In genomic region chr1:109548321-109549267, GRCh38 we compare ENCODE assay signal across 8 cellular contexts. TPM values are rescaled to one million over a fixed set of nuclear protein-coding genes. Genes with fewer than 3 reads are reported as not detected.
DNase-seq lines count a peak whose midpoint lies in the region; ATAC-seq, FAIRE-seq and TF ChIP-seq lines count a peak whose summit lies in the region.

Gene GNAI3 (plus strand): TSS chr1:109548615. CDS start chr1:109548721, 106 bp downstream.

- peaks cover 0 to 9% (median 0%) of the 10 kb centered on the region in 3 donors for H3K36me3 Mint-ChIP-seq in naive thymus-derived CD8-positive, alpha-beta T cell
- H3K36me3 Mint-ChIP-seq in stimulated activated naive B cell treated with anti-CD40 and anti-IgM and Interleukin-4, amounts not matched to agents 10 μg/mL and 1 μg/mL and 100 μg/mL, for 72 hours: peaks cover 3 to 4% of the 10 kb centered on the region in 2 donors

- CTCF ChIA-PET in RWPE1 (lab: Yijun Ruan, JAX): interaction anchor here (0.5 to 2.3 kb wide), 9 partner anchors 16 to 436 kb away, joined by 3 to 14 read pairs (median 4); partner anchors contain the start of gene AHCYL1

- TF ChIP-seq CTCF in RWPE1 (conservative IDR thresholded peaks at IDR 0.05; ENCODE audit: low read depth): no peak
- TF ChIP-seq CTCF in fibroblast of mammary gland (conservative IDR thresholded peaks at IDR 0.05; ENCODE audit: control insufficient read depth, insufficient read depth, low read depth, low read length): no peak

- H3K4me1 Mint-ChIP-seq in naive thymus-derived CD8-positive, alpha-beta T cell: peaks cover 20 to 66% (median 58%) of the 10 kb centered on the region in 4 donors
- peaks cover 18 to 41% of the 10 kb centered on the region in 2 donors for H3K4me1 Mint-ChIP-seq in stimulated activated naive B cell treated with anti-CD40 and anti-IgM and Interleukin-4, amounts not matched to agents 10 μg/mL and 1 μg/mL and 100 μg/mL, for 72 hours

- POLR2A ChIA-PET in RWPE1 (lab: Yijun Ruan, JAX; ENCODE audit: low non-redundant PET): interaction anchor here (0.6 to 1.1 kb wide), 6 partner anchors 10 to 289 kb away, joined by 3 to 4 read pairs (median 3); partner anchors contain the start of gene ATXN7L2
- POLR2A ChIA-PET in naive thymus-derived CD8-positive, alpha-beta T cell (lab: Charles Lee): interaction anchor here (0.6 to 2.8 kb wide), 39 partner anchors 10 to 790 kb away, joined by 3 to 48 read pairs (median 4); partner anchors contain the start of genes AHCYL1, AMIGO1, AMPD2 and ATXN7L2

- H3K27ac Mint-ChIP-seq in naive thymus-derived CD8-positive, alpha-beta T cell: peak within 1 kb of the TSS; percentile 95 to 100 (median 99)
- peak within 1 kb of the TSS; percentile 99 for H3K27ac Mint-ChIP-seq in stimulated activated naive B cell treated with anti-CD40 and anti-IgM and Interleukin-4, amounts not matched to agents 10 μg/mL and 1 μg/mL and 100 μg/mL, for 72 hours

- H3K27ac ChIP-seq in RWPE1: peak within 1 kb of the TSS; percentile 84

- FAIRE-seq in H54 (lab: Jason Lieb, UNC): peak; percentile 68

- peak; percentile 92; the same call in 1 of the 2 replicates for TF ChIP-seq POLR2A in H54 (IDR thresholded peaks at IDR 0.05; ENCODE audit: low read depth, low read length)

- DNase-seq in ELF-1 (ENCODE audit: low read depth, low spot score): peak; percentile 97
- DNase-seq in H54 (ENCODE audit: insufficient read length, low spot score): peak; percentile 83
- peak; percentile 95 for DNase-seq in LoVo (ENCODE audit: low spot score)
- peak; percentile 96 for DNase-seq in RWPE1 (ENCODE audit: low spot score)
- peak; percentile 94 for DNase-seq in activated T-helper 9 cell treated with anti-CD3 and anti-CD28 coated beads, Interleukin-2, amount 50 U/mL, for 16 hours (ENCODE audit: low read depth)
- DNase-seq in fibroblast of mammary gland (ENCODE audit: low read depth): peak; percentile 95
- DNase-seq in naive thymus-derived CD8-positive, alpha-beta T cell: peak; percentile 84 to 98 (median 94)
- peak; percentile 93 for DNase-seq in stimulated activated naive B cell treated with anti-CD40 and anti-IgM and Interleukin-4, amounts not matched to agents 10 μg/mL and 1 μg/mL and 100 μg/mL, for 72 hours

- no peaks in the 10 kb centered on the region for H3K9me3 Mint-ChIP-seq in naive thymus-derived CD8-positive, alpha-beta T cell
- H3K9me3 Mint-ChIP-seq in stimulated activated naive B cell treated with anti-CD40 and anti-IgM and Interleukin-4, amounts not matched to agents 10 μg/mL and 1 μg/mL and 100 μg/mL, for 72 hours: no peaks in the 10 kb centered on the region

- peak within 1 kb of the TSS; percentile 94 to 100 (median 98) for H3K4me3 Mint-ChIP-seq in naive thymus-derived CD8-positive, alpha-beta T cell
- peak within 1 kb of the TSS; percentile 97 to 98 for H3K4me3 Mint-ChIP-seq in stimulated activated naive B cell treated with anti-CD40 and anti-IgM and Interleukin-4, amounts not matched to agents 10 μg/mL and 1 μg/mL and 100 μg/mL, for 72 hours

- peak; percentile 90 to 92 for ATAC-seq in naive thymus-derived CD8-positive, alpha-beta T cell
- ATAC-seq in stimulated activated naive B cell treated with anti-CD40 and anti-IgM and Interleukin-4, amounts not matched to agents 10 μg/mL and 1 μg/mL and 100 μg/mL, for 72 hours (replicated peaks): peak; percentile 96 to 97

- H3K4me3 ChIP-seq in fibroblast of mammary gland (ENCODE audit: control insufficient read depth, low read depth, low read length): peak within 1 kb of the TSS; percentile 93

- no peaks in the 10 kb centered on the region for H3K27me3 Mint-ChIP-seq in naive thymus-derived CD8-positive, alpha-beta T cell
- no peaks in the 10 kb centered on the region for H3K27me3 Mint-ChIP-seq in stimulated activated naive B cell treated with anti-CD40 and anti-IgM and Interleukin-4, amounts not matched to agents 10 μg/mL and 1 μg/mL and 100 μg/mL, for 72 hours

RNA-seq across cellular contexts. Expression of gene GNAI3, which starts in this region (rescaled TPM):
- 1 to 10 TPM; 6.8 to 7.3 TPM for total RNA-seq in naive thymus-derived CD8-positive, alpha-beta T cell
- polyA plus RNA-seq in naive thymus-derived CD8-positive, alpha-beta T cell: 1 to 10 TPM; 7.1 to 7.7 (median 7.7) TPM

Comparison
In these comparisons a context has a peak if more than half of its experiments do, and no peak if none do; other contexts are left out.
1. Peak in every context shown above with its lines: DNase-seq, ATAC-seq, H3K4me3 ChIP-seq and H3K27ac ChIP-seq.